ENCODE assay signal across 8 cellular contexts in the genomic region with DNA sequence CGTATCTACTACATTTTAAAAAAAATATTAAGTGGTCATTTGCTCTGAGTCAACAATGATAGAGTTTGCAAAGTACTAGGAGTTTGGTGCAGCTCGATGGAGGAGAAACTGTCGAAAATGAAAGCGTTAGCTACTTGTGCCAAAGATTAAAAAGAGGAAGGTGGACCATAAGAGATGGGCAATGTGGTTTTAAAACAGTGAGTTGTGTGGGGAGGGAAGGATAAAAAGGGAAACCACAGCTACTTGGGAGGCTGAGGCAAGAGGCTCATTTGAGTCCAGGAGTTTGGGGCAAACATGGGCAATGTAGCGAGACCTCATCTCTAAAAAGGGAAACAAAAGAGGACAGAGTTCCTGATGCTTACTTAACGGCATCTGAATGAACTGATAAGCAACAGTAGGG. TPM values are rescaled to one million over a fixed set of nuclear protein-coding genes. Genes with fewer than 3 reads are reported as not detected.
DNase-seq lines count a peak whose midpoint lies in the region; ATAC-seq and TF ChIP-seq lines count a peak whose summit lies in the region.

No MANE protein-coding gene starts in this region.

- H3K4me1 ChIP-seq in upper lobe of right lung (no peaks in the 10 kb centered on the region), foreskin keratinocyte (peaks cover 3% of the 10 kb centered on the region)

- no peaks in the 10 kb centered on the region for H3K36me3 ChIP-seq in upper lobe of right lung

- H3K27me3 Mint-ChIP-seq in activated naive CD4-positive, alpha-beta T cell treated with anti-CD3 and anti-CD28 coated beads for 36 hours (ENCODE audit: low read depth): peaks cover 5% of the 10 kb centered on the region

- CTCF ChIA-PET in activated naive CD4-positive, alpha-beta T cell treated with anti-CD3 and anti-CD28 coated beads for 36 hours (lab: Charles Lee): interaction anchor here (0.7 to 1.2 kb wide), 3 partner anchors 10 to 273 kb away, joined by 3 to 5 read pairs (median 4); no protein-coding TSS in a partner anchor

- TF ChIP-seq CTCF in upper lobe of right lung (IDR thresholded peaks at IDR 0.05): no peak
- TF ChIP-seq CTCF in foreskin keratinocyte (conservative IDR thresholded peaks at IDR 0.05): no peak

- intact Hi-C loops in activated naive CD4-positive, alpha-beta T cell treated with anti-CD3 and anti-CD28 coated beads for 36 hours (cut with micrococcal nuclease): no loop called here
- intact Hi-C loops in upper lobe of right lung (cut with DNase I): no loop called here

- no peaks in the 10 kb centered on the region for H3K27me3 ChIP-seq in upper lobe of right lung
- peaks cover 4% of the 10 kb centered on the region for H3K27me3 ChIP-seq in foreskin keratinocyte

- no peak overlapping the region for H3K4me3 ChIP-seq in upper lobe of right lung

- H3K27ac ChIP-seq in upper lobe of right lung (no peak overlapping the region), foreskin keratinocyte (no peak overlapping the region)

- H3K36me3 Mint-ChIP-seq in activated naive CD4-positive, alpha-beta T cell treated with anti-CD3 and anti-CD28 coated beads for 36 hours (ENCODE audit: low read depth): no peaks in the 10 kb centered on the region

- peaks cover 3% of the 10 kb centered on the region for H3K4me1 Mint-ChIP-seq in activated naive CD4-positive, alpha-beta T cell treated with anti-CD3 and anti-CD28 coated beads for 36 hours (ENCODE audit: low read depth)

- ATAC-seq in HG02884 (IDR thresholded peaks at IDR 0.05; ENCODE audit: unreplicated experiment): peak; percentile 93
- ATAC-seq in upper lobe of right lung: peak; percentile 82
- no peak for ATAC-seq in foreskin keratinocyte

- peaks cover 1% of the 10 kb centered on the region for H3K9me3 Mint-ChIP-seq in activated naive CD4-positive, alpha-beta T cell treated with anti-CD3 and anti-CD28 coated beads for 36 hours

- H3K27ac Mint-ChIP-seq in activated naive CD4-positive, alpha-beta T cell treated with anti-CD3 and anti-CD28 coated beads for 36 hours: no peak overlapping the region

- H3K9me3 ChIP-seq in upper lobe of right lung: no peaks in the 10 kb centered on the region

- peak overlapping the region; percentile 14 for H3K4me3 Mint-ChIP-seq in activated naive CD4-positive, alpha-beta T cell treated with anti-CD3 and anti-CD28 coated beads for 36 hours

- DNase-seq in activated naive CD4-positive, alpha-beta T cell treated with anti-CD3 and anti-CD28 coated beads for 36 hours: no peak
- DNase-seq in activated naive CD4-positive, alpha-beta T cell (lab: John Stamatoyannopoulos, UW): no peak
- peak; percentile 90 for DNase-seq in NOMO-1 treated with dmso at 0.1 percent for 144 hours (lab: John Stamatoyannopoulos, UW; ENCODE audit: unreplicated experiment)
- no peak for DNase-seq in upper lobe of right lung
- DNase-seq in NCI-H146 treated with DMSO at 0.1 percent for 48 hours (lab: John Stamatoyannopoulos, UW; ENCODE audit: unreplicated experiment): no peak
- DNase-seq in foreskin keratinocyte: no peak
- no peak for DNase-seq in dedifferentiated amniotic fluid mesenchymal stem cell (ENCODE audit: extremely low spot score)

RNA-seq across cellular contexts. Expression of a gene that starts 18.2 kb away (rescaled TPM):
- 100 to 1,000 TPM; 131 to 133 TPM for total RNA-seq in activated naive CD4-positive, alpha-beta T cell treated with anti-CD3 and anti-CD28 coated beads for 36 hours
- total RNA-seq in upper lobe of right lung: 68.3 TPM
- 177 and 178 TPM in 2 replicates for total RNA-seq in foreskin keratinocyte
- 164 and 177 TPM in 2 replicates for polyA plus RNA-seq in foreskin keratinocyte

RNA-seq across cellular contexts. Expression of a gene that starts 47.1 kb away (rescaled TPM):
- 10 to 100 TPM; 29.8 to 31.0 TPM for total RNA-seq in activated naive CD4-positive, alpha-beta T cell treated with anti-CD3 and anti-CD28 coated beads for 36 hours
- 36.6 TPM for total RNA-seq in upper lobe of right lung
- 38.2 and 38.3 TPM in 2 replicates for total RNA-seq in foreskin keratinocyte
- polyA plus RNA-seq in foreskin keratinocyte: 26.7 and 30.9 TPM in 2 replicates
